Comparison of ENCODE assay signal across 14 cellular contexts in the genomic region with DNA sequence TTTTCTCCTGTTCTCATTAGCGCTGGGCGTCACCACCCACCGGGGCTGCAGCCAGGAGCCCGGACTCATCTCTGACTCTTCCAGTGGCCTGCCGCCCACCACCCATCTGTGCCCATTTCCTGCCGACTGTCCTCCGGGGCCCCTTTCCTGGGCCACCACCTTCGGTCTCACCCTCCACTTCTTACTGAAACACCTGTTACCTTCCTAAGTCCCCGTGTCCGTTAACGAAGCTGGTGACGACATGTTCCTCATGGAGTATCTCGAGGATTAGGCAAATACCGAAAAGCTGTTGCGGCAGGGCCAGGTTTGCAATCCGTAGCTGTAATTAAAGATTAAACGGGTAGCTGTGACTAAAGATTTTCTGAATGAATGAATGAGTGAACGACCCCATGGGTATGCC.
A peak's percentile ranks its signal among the peaks of the same experiment; 100 is the strongest.
DNase-seq lines count a peak whose midpoint lies in the region; ATAC-seq and TF ChIP-seq lines count a peak whose summit lies in the region.
"Had no signal": no experiment of that assay in that cellular context is flagged by ENCODE, and none has a peak within 500 bp of the region (broad histone marks: within the 10 kb centered on the region; RNA-seq: fewer than 3 reads in every experiment).

No MANE protein-coding gene starts in this region.

- H2BK5ac ChIP-seq in IMR-90 (ENCODE audit: low read depth, low read length, poor library complexity, severe bottlenecking) (no peak overlapping the region), trophoblast cell (ENCODE audit: low read depth, low read length, poor library complexity) (no peak overlapping the region)

- no peak overlapping the region for H2BK120ac ChIP-seq in IMR-90 (ENCODE audit: low read depth, low read length)
- H2BK120ac ChIP-seq in trophoblast cell (ENCODE audit: insufficient read depth, low read length, poor library complexity) = no peak overlapping the region

- H3K56ac ChIP-seq in IMR-90 (ENCODE audit: extremely low read depth, insufficient read depth, low read length) = no peak overlapping the region

- no peaks in the 10 kb centered on the region for H3K79me2 ChIP-seq in trophoblast cell (ENCODE audit: control insufficient read depth, insufficient read depth, low read length, poor library complexity)

- no peak for TF ChIP-seq POLR2A in IMR-90 (IDR thresholded peaks at IDR 0.05; ENCODE audit: low read depth, low read length)

- H4K5ac ChIP-seq in IMR-90 (ENCODE audit: low read depth, low read length) = no peak overlapping the region

- DNase-seq in NCI-H2171 treated with DMSO at 0.1 percent for 48 hours (lab: John Stamatoyannopoulos, UW) = peak; percentile 32
- DNase-seq in NCI-H2171 (lab: John Stamatoyannopoulos, UW) = no peak
- no peak for DNase-seq in IMR-90
- peak; percentile 35 for DNase-seq in NCI-H82 treated with DMSO at 0.1 percent for 48 hours (lab: John Stamatoyannopoulos, UW; ENCODE audit: unreplicated experiment)
- DNase-seq in trophoblast cell = no peak
- no peak for DNase-seq in EL
- DNase-seq: Calu3; CD8-positive, alpha-beta T cell; DMS79 treated with DMSO at 0.1 percent for 48 hours had no signal

- no peak overlapping the region for H3K27ac ChIP-seq in IMR-90 (ENCODE audit: insufficient read depth, low read length)
- H3K27ac ChIP-seq in trophoblast cell (ENCODE audit: low read depth, low read length) = no peak overlapping the region
- H3K27ac ChIP-seq: BLaER1 treated with 17β-estradiol and CSF1 and Interleukin-3, amounts not matched to agents 10 nM and 100 nM had no signal

- in situ Hi-C loops in IMR-90 (cut with MboI; ENCODE audit: low sequenced_read_pairs) = no loop called here

- H3K4me2 ChIP-seq in IMR-90 (ENCODE audit: low read depth, low read length) = no peak overlapping the region
- H3K4me2 ChIP-seq in trophoblast cell (ENCODE audit: low read length) = no peak overlapping the region
- H3K4me2 ChIP-seq: BLaER1 treated with 17β-estradiol and CSF1 and Interleukin-3, amounts not matched to agents 10 nM and 100 nM had no signal

- no peak for ATAC-seq in IMR-90 (ENCODE audit: low read depth)
- ATAC-seq in GM18517 (IDR thresholded peaks at IDR 0.05; ENCODE audit: unreplicated experiment) = no peak
- ATAC-seq: CD8-positive, alpha-beta T cell; GM12878; K562 had no signal

- H3K18ac ChIP-seq in IMR-90 (ENCODE audit: low read depth, low read length) (no peak overlapping the region), trophoblast cell (ENCODE audit: low read length) (no peak overlapping the region)

- H3K79me1 ChIP-seq in IMR-90 (ENCODE audit: low read depth in 1 of 2, low read length in 2 of 2) (no peaks in the 10 kb centered on the region), trophoblast cell (ENCODE audit: low read length) (no peaks in the 10 kb centered on the region)

- H3K27me3 ChIP-seq in IMR-90 (ENCODE audit: control insufficient read depth, insufficient read depth, low read length) (peaks cover 87% of the 10 kb centered on the region), trophoblast cell (ENCODE audit: insufficient read depth, low read length) (no peaks in the 10 kb centered on the region)
- H3K27me3 ChIP-seq: BLaER1 treated with 17β-estradiol and CSF1 and Interleukin-3, amounts not matched to agents 10 nM and 100 nM had no signal

- H3K23ac ChIP-seq in IMR-90 (ENCODE audit: low read depth, low read length) = no peak overlapping the region
- no peak overlapping the region for H3K23ac ChIP-seq in trophoblast cell (ENCODE audit: low read length)

- intact Hi-C loops in IMR-90 (cut with micrococcal nuclease) = no loop called here

- H4K8ac ChIP-seq in IMR-90 (ENCODE audit: low read depth in 2 of 2, low read length in 2 of 2) = no peak overlapping the region
- no peak overlapping the region for H4K8ac ChIP-seq in trophoblast cell (ENCODE audit: low read depth, low read length)

- no TSS peak for BruUV-seq in IMR-90 (replicated peaks; lab: Mats Ljungman, UMichigan)

- H2BK15ac ChIP-seq in IMR-90 (ENCODE audit: low read depth, low read length) = no peak overlapping the region

- H3K9me1 ChIP-seq in IMR-90 (ENCODE audit: insufficient read depth, low read length) = no peaks in the 10 kb centered on the region

- H3K4me3 ChIP-seq in IMR-90 (ENCODE audit: insufficient read depth, low read depth, low read length) (no peak overlapping the region), trophoblast cell (ENCODE audit: low read depth, low read length) (no peak overlapping the region)
- H3K4me3 ChIP-seq: BLaER1 treated with 17β-estradiol and CSF1 and Interleukin-3, amounts not matched to agents 10 nM and 100 nM; GM12878; HAP-1; K562 had no signal

- POLR2A ChIA-PET in IMR-90 (lab: Charles Lee; ENCODE audit: unreplicated experiment) = no interaction called here

- no peak overlapping the region for H2BK12ac ChIP-seq in trophoblast cell (ENCODE audit: low read length)

- no peak overlapping the region for H2AK9ac ChIP-seq in IMR-90 (replicated peaks; ENCODE audit: low read depth, low read length, poor library complexity)

- CTCF ChIA-PET in IMR-90 (lab: Yijun Ruan, JAX) = no interaction called here

- WGBS in IMR-90 (ENCODE audit: extremely low coverage in 2 of 2, insufficient read length in 1 of 2), 2 experiments = 58% methylated on average over 9 of the region's 18 CpGs; no CpG with 5 or more reads in 1 of the 2 experiments
- WGBS in trophoblast cell (ENCODE audit: extremely low coverage, insufficient coverage, insufficient read length) = no CpG with 5 or more reads among the region's 18 CpGs

- H2AFZ ChIP-seq in IMR-90 (replicated peaks; ENCODE audit: low read length, poor library complexity) (peak overlapping the region; percentile 24), trophoblast cell (ENCODE audit: insufficient read depth, low read length, poor library complexity) (no peak overlapping the region)

- H3K9ac ChIP-seq in IMR-90 (ENCODE audit: low read depth, low read length) (no peak overlapping the region), trophoblast cell (ENCODE audit: low read length) (no peak overlapping the region)
- H3K9ac ChIP-seq: BLaER1 treated with 17β-estradiol and CSF1 and Interleukin-3, amounts not matched to agents 10 nM and 100 nM had no signal

- no peak overlapping the region for H2AK5ac ChIP-seq in IMR-90 (ENCODE audit: low read depth, low read length)
- no peak overlapping the region for H2AK5ac ChIP-seq in trophoblast cell (ENCODE audit: low read length)

- dilution Hi-C loops in IMR-90 (cut with HindIII; ENCODE audit: low sequenced_read_pairs, unreplicated experiment) = no loop called here

- H4K20me1 ChIP-seq in IMR-90 (ENCODE audit: insufficient read depth, low read length) = no peaks in the 10 kb centered on the region

- H3K14ac ChIP-seq in IMR-90 (replicated peaks; ENCODE audit: low read depth, low read length) = no peak overlapping the region
- no peak overlapping the region for H3K14ac ChIP-seq in trophoblast cell (ENCODE audit: low read length)

- H4K12ac ChIP-seq in trophoblast cell (ENCODE audit: low read depth, low read length) = no peak overlapping the region

- H3K4ac ChIP-seq in IMR-90 (ENCODE audit: low read depth, low read length) = no peak overlapping the region
- H3K4ac ChIP-seq in trophoblast cell (ENCODE audit: low read depth, low read length) = no peak overlapping the region

- no peak overlapping the region for H2BK20ac ChIP-seq in IMR-90 (ENCODE audit: low read depth, low read length)

- no peak for TF ChIP-seq RAD21 in IMR-90 (IDR thresholded peaks at IDR 0.05; ENCODE audit: low read length)

- H4K91ac ChIP-seq in IMR-90 (ENCODE audit: insufficient read depth, low read depth, low read length) = no peak overlapping the region
- H4K91ac ChIP-seq in trophoblast cell (ENCODE audit: low read depth, low read length) = peak overlapping the region; percentile 8

- no peak for TF ChIP-seq CTCF in IMR-90 (conservative IDR thresholded peaks at IDR 0.05; ENCODE audit: low read depth, low read length)

- H3K9me3 ChIP-seq in IMR-90 (ENCODE audit: control insufficient read depth, insufficient read depth, low read length) (no peaks in the 10 kb centered on the region), trophoblast cell (ENCODE audit: insufficient read depth, low read depth, low read length) (peaks cover 2% of the 10 kb centered on the region)
- H3K9me3 ChIP-seq: BLaER1 treated with 17β-estradiol and CSF1 and Interleukin-3, amounts not matched to agents 10 nM and 100 nM; HAP-1 had no signal

- H3K4me1 ChIP-seq in IMR-90 (ENCODE audit: control insufficient read depth, insufficient read depth, low read length) = no peaks in the 10 kb centered on the region
- H3K4me1 ChIP-seq in trophoblast cell (ENCODE audit: control insufficient read depth in 1 of 2, insufficient read depth in 2 of 2, low read length in 2 of 2) = peaks cover 0 to 1% of the 10 kb centered on the region in 2 experiments

- H3K36me3 ChIP-seq in IMR-90 (ENCODE audit: control insufficient read depth, insufficient read depth, low read length) (no peaks in the 10 kb centered on the region), trophoblast cell (ENCODE audit: control insufficient read depth in 1 of 2, insufficient read depth in 2 of 2, low read length in 2 of 2) (no peaks in the 10 kb centered on the region)
- H3K36me3 ChIP-seq: BLaER1 treated with 17β-estradiol and CSF1 and Interleukin-3, amounts not matched to agents 10 nM and 100 nM; HAP-1 had no signal

TF ChIP-seq in IMR-90, 13 proteins besides CTCF, POLR2A, EP300 and RAD21:
- TF ChIP-seq CHD1 (IDR thresholded peaks at IDR 0.05; ENCODE audit: low read depth, low read length) (no peak), MXI1 (IDR thresholded peaks at IDR 0.05; ENCODE audit: borderline replicate concordance, low read depth, low read length) (no peak), RFX5 (IDR thresholded peaks at IDR 0.05; ENCODE audit: low read depth, low read length) (no peak), MAZ (IDR thresholded peaks at IDR 0.05; ENCODE audit: borderline replicate concordance, low read depth, low read length) (no peak), SMC3 (IDR thresholded peaks at IDR 0.05; ENCODE audit: low read depth, low read length) (no peak), MAFK (IDR thresholded peaks at IDR 0.05; ENCODE audit: low read depth, low read length) (no peak), BHLHE40 (IDR thresholded peaks at IDR 0.05; ENCODE audit: low read depth, low read length) (no peak), FOS (IDR thresholded peaks at IDR 0.05; ENCODE audit: low read depth, low read length) (no peak), CEBPB (IDR thresholded peaks at IDR 0.05; ENCODE audit: low read depth, low read length) (no peak), RCOR1 (IDR thresholded peaks at IDR 0.05; ENCODE audit: insufficient replicate concordance, low read length) (no peak)
- TF ChIP-seq, protein P1, sequence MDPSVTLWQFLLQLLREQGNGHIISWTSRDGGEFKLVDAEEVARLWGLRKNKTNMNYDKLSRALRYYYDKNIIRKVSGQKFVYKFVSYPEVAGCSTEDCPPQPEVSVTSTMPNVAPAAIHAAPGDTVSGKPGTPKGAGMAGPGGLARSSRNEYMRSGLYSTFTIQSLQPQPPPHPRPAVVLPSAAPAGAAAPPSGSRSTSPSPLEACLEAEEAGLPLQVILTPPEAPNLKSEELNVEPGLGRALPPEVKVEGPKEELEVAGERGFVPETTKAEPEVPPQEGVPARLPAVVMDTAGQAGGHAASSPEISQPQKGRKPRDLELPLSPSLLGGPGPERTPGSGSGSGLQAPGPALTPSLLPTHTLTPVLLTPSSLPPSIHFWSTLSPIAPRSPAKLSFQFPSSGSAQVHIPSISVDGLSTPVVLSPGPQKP (IDR thresholded peaks at IDR 0.05; ENCODE audit: borderline replicate concordance, low read depth, low read length) = no peak

Comparison
In these comparisons a context has a peak if more than half of its experiments do, and no peak if none do; other contexts are left out.
1. DNase-seq: peak in NCI-H2171 treated with DMSO at 0.1 percent for 48 hours (single experiment) and NCI-H82 treated with DMSO at 0.1 percent for 48 hours (single experiment); none in NCI-H2171 (single experiment), IMR-90 (single experiment), trophoblast cell (0 of 2) and EL (single experiment).